8 cellular contexts compared by ENCODE assay signal in genomic region chr7:5699951-5700384, GRCh38.
DNase-seq lines count a peak whose midpoint lies in the region; ATAC-seq lines count a peak whose summit lies in the region.

No MANE protein-coding gene starts in this region.

- DNase-seq in activated CD4-positive, CD25-positive, alpha-beta regulatory T cell treated with anti-CD3 and anti-CD28 coated beads, Interleukin-2, amount 50 U/mL, for 16 hours (ENCODE audit: low read depth, low spot score), result peak; percentile 44
- no peak for DNase-seq in activated CD4-positive, CD25-positive, alpha-beta regulatory T cell treated with anti-CD3 and anti-CD28 coated beads, Interleukin-2, amount 50 U/mL, for 72 hours
- peak; percentile 83 for DNase-seq in activated CD8-positive, alpha-beta memory T cell treated with anti-CD3 and anti-CD28 coated beads, Interleukin-2, amount 10 ng/mL, durations not matched to agents 7 days and 5 days
- DNase-seq in head of caudate nucleus, result peak in 40 of 42 donors; percentile 52 to 93 (median 76)
- peak; percentile 47 to 86 for DNase-seq in stimulated activated CD4-positive, alpha-beta T cell treated with anti-CD3 and anti-CD28 coated beads, Interleukin-4, amount 100 ng/mL, for 4 hours
- no peak for DNase-seq in DMS153 (lab: John Stamatoyannopoulos, UW)
- DNase-seq in GF-D8 (lab: John Stamatoyannopoulos, UW), result no peak

- CTCF ChIA-PET in activated CD8-positive, alpha-beta memory T cell treated with anti-CD3 and anti-CD28 coated beads, Interleukin-2, amount 10 ng/mL, durations not matched to agents 7 days and 5 days (lab: Charles Lee), result interaction anchor here (3.5 kb wide), 1 partner anchor 206 kb away, joined by 21 read pairs; no protein-coding TSS in a partner anchor

- intact Hi-C loops in head of caudate nucleus (cut with DNase I), result loop anchor here (5.0 kb wide), 1 partner anchor 203 kb away; no protein-coding TSS in a partner anchor

- H3K4me3 Mint-ChIP-seq in activated CD8-positive, alpha-beta memory T cell treated with anti-CD3 and anti-CD28 coated beads, Interleukin-2, amount 10 ng/mL, durations not matched to agents 7 days and 5 days, result no peak overlapping the region

- no peaks in the 10 kb centered on the region for H3K9me3 Mint-ChIP-seq in activated CD8-positive, alpha-beta memory T cell treated with anti-CD3 and anti-CD28 coated beads, Interleukin-2, amount 10 ng/mL, durations not matched to agents 7 days and 5 days (ENCODE audit: low read depth)

- peaks cover 16% of the 10 kb centered on the region for H3K27me3 Mint-ChIP-seq in activated CD8-positive, alpha-beta memory T cell treated with anti-CD3 and anti-CD28 coated beads, Interleukin-2, amount 10 ng/mL, durations not matched to agents 7 days and 5 days

- peak; percentile 51 for ATAC-seq in HG03378 (IDR thresholded peaks at IDR 0.05; ENCODE audit: unreplicated experiment)
- peak; percentile 37 for ATAC-seq in activated CD8-positive, alpha-beta memory T cell treated with anti-CD3 and anti-CD28 coated beads, Interleukin-2, amount 10 ng/mL, durations not matched to agents 7 days and 5 days

- peaks cover 36% of the 10 kb centered on the region for H3K36me3 Mint-ChIP-seq in activated CD8-positive, alpha-beta memory T cell treated with anti-CD3 and anti-CD28 coated beads, Interleukin-2, amount 10 ng/mL, durations not matched to agents 7 days and 5 days

- peak overlapping the region; percentile 32 for H3K27ac Mint-ChIP-seq in activated CD8-positive, alpha-beta memory T cell treated with anti-CD3 and anti-CD28 coated beads, Interleukin-2, amount 10 ng/mL, durations not matched to agents 7 days and 5 days

- H3K4me1 Mint-ChIP-seq in activated CD8-positive, alpha-beta memory T cell treated with anti-CD3 and anti-CD28 coated beads, Interleukin-2, amount 10 ng/mL, durations not matched to agents 7 days and 5 days, result peaks cover 53% of the 10 kb centered on the region

Comparison
In these comparisons a context has a peak if more than half of its experiments do, and no peak if none do; other contexts are left out.
1. DNase-seq: peak in activated CD4-positive, CD25-positive, alpha-beta regulatory T cell treated with anti-CD3 and anti-CD28 coated beads, Interleukin-2, amount 50 U/mL, for 16 hours (single experiment), activated CD8-positive, alpha-beta memory T cell treated with anti-CD3 and anti-CD28 coated beads, Interleukin-2, amount 10 ng/mL, durations not matched to agents 7 days and 5 days (single experiment), head of caudate nucleus (40 of 42) and stimulated activated CD4-positive, alpha-beta T cell treated with anti-CD3 and anti-CD28 coated beads, Interleukin-4, amount 100 ng/mL, for 4 hours (2 of 2); none in activated CD4-positive, CD25-positive, alpha-beta regulatory T cell treated with anti-CD3 and anti-CD28 coated beads, Interleukin-2, amount 50 U/mL, for 72 hours (single experiment), DMS153 (single experiment) and GF-D8 (single experiment).